In the genomic region with DNA sequence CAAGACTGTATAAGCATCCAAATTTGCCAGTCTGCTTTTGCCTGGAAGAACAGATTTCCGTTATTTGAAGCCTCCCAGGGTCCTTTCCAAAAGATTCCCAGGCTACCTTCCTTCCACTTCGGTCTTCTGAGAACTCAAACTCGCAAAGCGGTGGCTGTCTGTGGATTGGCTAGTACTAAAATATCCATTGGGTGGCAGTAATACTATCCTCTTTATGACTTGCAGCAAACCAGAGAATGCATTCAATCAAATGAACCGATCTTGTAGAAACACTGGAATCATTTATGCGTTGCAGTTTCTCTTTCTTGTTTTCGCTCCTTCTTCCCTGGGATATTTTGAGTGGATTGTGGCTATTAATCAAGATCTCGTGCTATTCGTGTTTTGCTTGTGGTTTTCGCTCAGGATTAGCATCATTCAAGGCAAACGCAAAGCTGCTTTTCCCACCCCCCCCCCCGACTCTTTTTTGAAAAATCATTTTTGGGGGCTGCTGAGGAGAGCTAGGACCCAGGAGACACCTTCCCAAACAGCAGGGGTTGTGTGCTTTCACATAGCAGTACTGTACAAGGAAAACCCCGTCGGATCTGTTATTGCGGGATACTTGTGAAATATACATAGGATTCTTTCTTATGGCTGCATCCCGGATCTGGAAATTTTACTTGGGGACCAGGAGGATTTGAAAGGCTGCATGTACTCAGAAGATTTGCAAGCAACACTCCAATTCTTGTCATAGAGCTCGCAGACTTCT, we compare ENCODE assay signal across 8 cellular contexts. TPM values are rescaled to one million over a fixed set of nuclear protein-coding genes. Genes with fewer than 3 reads are reported as not detected.
DNase-seq lines count a peak whose midpoint lies in the region; ATAC-seq and TF ChIP-seq lines count a peak whose summit lies in the region.

A gene (plus strand): TSS at position 556 of the 745 bp plus-strand sequence.

- TF ChIP-seq CTCF in progenitor cell of endocrine pancreas (IDR thresholded peaks at IDR 0.05; ENCODE audit: unreplicated experiment), result peak; percentile 39

- H3K9me3 Mint-ChIP-seq in progenitor cell of endocrine pancreas (ENCODE audit: low read depth), result no peaks in the 10 kb centered on the region

- DNase-seq in ELF-1 (ENCODE audit: low read depth, low spot score), result peak; percentile 33
- DNase-seq in SK-MEL-5 (ENCODE audit: low read depth, low spot score), result peak; percentile 51
- DNase-seq in Right ventricle myocardium superior, result no peak
- DNase-seq in progenitor cell of endocrine pancreas (ENCODE audit: low spot score, unreplicated experiment), result no peak
- no peak for DNase-seq in central memory CD4-positive, alpha-beta T cell

- intact Hi-C loops in Right ventricle myocardium superior (cut with DNase I), result loop anchor here (10.0 kb wide), 1 partner anchor 508 kb away; no protein-coding TSS in a partner anchor

- peaks cover 11% of the 10 kb centered on the region for H3K27me3 Mint-ChIP-seq in progenitor cell of endocrine pancreas

- ATAC-seq in Right ventricle myocardium superior (ENCODE audit: poor library complexity), result peak; percentile 84
- no peak for ATAC-seq in HG02884 (IDR thresholded peaks at IDR 0.05; ENCODE audit: unreplicated experiment)
- ATAC-seq in HG03354 (IDR thresholded peaks at IDR 0.05; ENCODE audit: poor library complexity, severe bottlenecking, unreplicated experiment), result no peak
- ATAC-seq in GM19035 (IDR thresholded peaks at IDR 0.05; ENCODE audit: unreplicated experiment), result no peak

- peaks cover 15% of the 10 kb centered on the region for H3K4me1 Mint-ChIP-seq in progenitor cell of endocrine pancreas (ENCODE audit: low read depth)

- no peaks in the 10 kb centered on the region for H3K36me3 Mint-ChIP-seq in progenitor cell of endocrine pancreas (ENCODE audit: insufficient read depth)

- no peak within 1 kb of the TSS for H3K27ac Mint-ChIP-seq in progenitor cell of endocrine pancreas

- H3K4me3 Mint-ChIP-seq in progenitor cell of endocrine pancreas (ENCODE audit: low read depth), result no peak within 1 kb of the TSS

- in situ Hi-C loops in SK-MEL-5 (cut with HindIII; ENCODE audit: low pct_unique_long_range_greater_than_20kb, low sequenced_read_pairs), result no loop called here

RNA-seq across cellular contexts. Expression of the gene that starts here (rescaled TPM):
- total RNA-seq in SK-MEL-5 (2014; rRNA removed; shearing (Covaris generic)), result 0.32 and 0.53 TPM in 2 replicates
- not detected in 2 replicates for polyA plus RNA-seq in SK-MEL-5 (2015; cell fraction: cytosol; rRNA removed)
- not detected in 2 replicates for polyA plus RNA-seq in SK-MEL-5 (2015; cell fraction: nucleus; rRNA removed)
- total RNA-seq in Right ventricle myocardium superior (3.1 TPM), progenitor cell of endocrine pancreas (3.6 and 4.1 TPM in 2 replicates)

Comparison
In these comparisons a context has a peak if more than half of its experiments do, and no peak if none do; other contexts are left out.
1. Peak in DNase-seq in SK-MEL-5; RNA of the gene not detected or under 1 TPM.